Comparison of ENCODE assay signal across 8 cellular contexts in the genomic region with DNA sequence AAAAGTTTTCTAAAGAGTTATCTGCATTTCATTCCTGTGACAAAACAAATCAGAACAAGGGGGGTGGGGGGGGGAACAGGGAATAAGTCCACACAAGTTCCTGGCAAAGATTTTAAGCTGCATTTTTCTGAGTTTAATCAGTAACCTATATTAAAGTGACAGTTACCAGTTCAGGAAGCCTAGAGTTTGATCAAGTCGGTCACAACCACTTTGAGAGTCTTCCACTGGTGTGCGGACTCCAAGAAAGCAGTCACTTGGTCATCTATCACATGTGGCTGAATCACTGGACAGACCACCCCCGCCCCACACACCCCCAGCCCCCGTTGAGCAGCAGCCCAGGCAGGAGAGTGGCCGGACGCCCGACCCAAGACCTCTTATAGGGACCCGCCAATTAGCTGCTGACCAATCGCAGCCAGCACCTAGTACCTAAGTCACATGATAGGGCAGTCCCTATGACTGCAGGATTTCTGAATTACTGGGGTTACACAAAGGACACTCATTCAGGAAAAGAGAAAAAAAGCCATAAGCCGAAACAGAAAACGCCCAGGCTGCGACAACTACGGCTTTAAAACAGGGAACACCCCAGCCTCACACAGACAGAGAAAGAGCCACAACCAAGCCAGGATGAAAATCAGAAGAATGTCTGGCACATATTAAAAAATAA.
DNase-seq lines count a peak whose midpoint lies in the region; ATAC-seq and TF ChIP-seq lines count a peak whose summit lies in the region.

No MANE protein-coding gene starts in this region.

- no peak overlapping the region for H3K9ac ChIP-seq in mesendoderm (ENCODE audit: low read length)

- no peak overlapping the region for H3K4me2 ChIP-seq in mesendoderm (ENCODE audit: low read length)

- H2BK120ac ChIP-seq in mesendoderm (ENCODE audit: low read depth, low read length) = no peak overlapping the region

- peaks cover 0 to 10% (median 0%) of the 10 kb centered on the region in 3 donors for H3K36me3 Mint-ChIP-seq in CD8-positive, alpha-beta memory T cell
- no peaks in the 10 kb centered on the region for H3K36me3 Mint-ChIP-seq in T-cell

- no peak overlapping the region for H3K18ac ChIP-seq in mesendoderm (ENCODE audit: low read length)

- ATAC-seq in HG03280 (IDR thresholded peaks at IDR 0.05; ENCODE audit: unreplicated experiment) = peak; percentile 72
- ATAC-seq in T-cell (replicated peaks in 1 of 4) = peak; percentile 14 to 38 (median 24)
- ATAC-seq in mucosa of descending colon = peak; percentile 82

- H3K4me1 Mint-ChIP-seq in CD8-positive, alpha-beta memory T cell = peaks cover 36 to 65% (median 64%) of the 10 kb centered on the region in 3 donors
- H3K4me1 Mint-ChIP-seq in T-cell = peaks cover 38 to 63% (median 55%) of the 10 kb centered on the region in 3 donors

- no peak overlapping the region for H3K4ac ChIP-seq in mesendoderm (ENCODE audit: low read depth, low read length)

- POLR2A ChIA-PET in CD8-positive, alpha-beta memory T cell (lab: Charles Lee) = interaction anchor here (0.8 to 3.8 kb wide), 5 partner anchors 12 to 258 kb away, joined by 4 to 20 read pairs (median 11); no protein-coding TSS in a partner anchor
- POLR2A ChIA-PET in T-cell (lab: Charles Lee) = interaction anchor here (0.5 to 1.5 kb wide), 6 partner anchors 10 to 45 kb away, joined by 3 to 9 read pairs (median 5); no protein-coding TSS in a partner anchor

- H3K27me3 ChIP-seq in CD8-positive, alpha-beta memory T cell (ENCODE audit: insufficient read depth, low read length, poor library complexity, severe bottlenecking) = no peaks in the 10 kb centered on the region
- peaks cover 0 to 97% (median 46%) of the 10 kb centered on the region in 45 donors for H3K27me3 ChIP-seq in dorsolateral prefrontal cortex
- H3K27me3 ChIP-seq in thyroid gland = no peaks in the 10 kb centered on the region
- no peaks in the 10 kb centered on the region for H3K27me3 ChIP-seq in mesendoderm (ENCODE audit: insufficient read depth, low read length, poor library complexity)

- H2BK15ac ChIP-seq in mesendoderm (replicated peaks; ENCODE audit: low read depth) = no peak overlapping the region

- peak overlapping the region; percentile 51 to 97 (median 92) for H3K27ac Mint-ChIP-seq in CD8-positive, alpha-beta memory T cell
- peak overlapping the region; percentile 93 to 97 for H3K27ac Mint-ChIP-seq in T-cell

- DNase-seq in CD8-positive, alpha-beta memory T cell = peak in 3 of 5 donors; percentile 4 to 50 (median 31)
- peak; percentile 11 for DNase-seq in GM19240 (ENCODE audit: insufficient read length, low spot score)
- peak in 6 of 34 experiments; percentile 0 to 29 (median 8) for DNase-seq in T-cell
- peak in 5 of 10 donors; percentile 9 to 58 (median 36) for DNase-seq in dorsolateral prefrontal cortex
- peak; percentile 74 to 84 (median 76) for DNase-seq in mucosa of descending colon
- peak; percentile 70 to 73 for DNase-seq in thyroid gland
- DNase-seq in mesendoderm = no peak

- no peak overlapping the region for H3K56ac ChIP-seq in mesendoderm (ENCODE audit: low read length)

- H3K27me3 Mint-ChIP-seq in CD8-positive, alpha-beta memory T cell = peaks cover 0 to 7% of the 10 kb centered on the region in 2 donors
- H3K27me3 Mint-ChIP-seq in T-cell = no peaks in the 10 kb centered on the region

- H3K4me3 Mint-ChIP-seq in CD8-positive, alpha-beta memory T cell = peak overlapping the region; percentile 90 to 94 (median 92)
- H3K4me3 Mint-ChIP-seq in T-cell = peak overlapping the region; percentile 76 to 94 (median 83)

- no peaks in the 10 kb centered on the region for H3K79me1 ChIP-seq in mesendoderm (ENCODE audit: low read length)

- H2BK5ac ChIP-seq in mesendoderm (ENCODE audit: low read length) = no peak overlapping the region

- H3K4me3 ChIP-seq in CD8-positive, alpha-beta memory T cell (ENCODE audit: low read length) = peak overlapping the region; percentile 64
- H3K4me3 ChIP-seq in dorsolateral prefrontal cortex (peak overlapping the region in 54 of 59 donors; percentile 4 to 61 (median 40)), mucosa of descending colon (no peak overlapping the region), thyroid gland (replicated peaks in 1 of 3) (peak overlapping the region; percentile 3 to 46 (median 34)), mesendoderm (ENCODE audit: low read length) (no peak overlapping the region)

- TF ChIP-seq CTCF in dorsolateral prefrontal cortex (IDR thresholded peaks at IDR 0.05 in 54 of 56, conservative IDR thresholded peaks at IDR 0.05 in 2 of 56; ENCODE audit: low read depth in 1 of 56, partially characterized antibody in 56 of 56) (no peak), mucosa of descending colon (IDR thresholded peaks at IDR 0.05) (no peak), thyroid gland (IDR thresholded peaks at IDR 0.05) (no peak)

- CTCF ChIA-PET in CD8-positive, alpha-beta memory T cell (lab: Charles Lee) = interaction anchor here (1.0 to 2.0 kb wide), 5 partner anchors 10 to 31 kb away, joined by 3 to 8 read pairs (median 5); no protein-coding TSS in a partner anchor
- CTCF ChIA-PET in T-cell (lab: Charles Lee) = interaction anchor here (0.6 to 1.6 kb wide), 6 partner anchors 11 to 1956 kb away, joined by 3 to 8 read pairs (median 4); no protein-coding TSS in a partner anchor

- H3K27ac ChIP-seq in CD8-positive, alpha-beta memory T cell (ENCODE audit: low read depth, low read length) = peak overlapping the region; percentile 57
- H3K27ac ChIP-seq in dorsolateral prefrontal cortex (peak overlapping the region in 38 of 59 donors; percentile 3 to 80 (median 41)), thyroid gland (peak overlapping the region; percentile 63 to 69 (median 68)), mesendoderm (ENCODE audit: low read depth, low read length) (no peak overlapping the region)

- no peak overlapping the region for H2AK5ac ChIP-seq in mesendoderm (ENCODE audit: low read length)

- H3K36me3 ChIP-seq in CD8-positive, alpha-beta memory T cell (ENCODE audit: insufficient read depth, low read length) = no peaks in the 10 kb centered on the region
- H3K36me3 ChIP-seq in mucosa of descending colon (ENCODE audit: low read depth) (no peaks in the 10 kb centered on the region), thyroid gland (no peaks in the 10 kb centered on the region), mesendoderm (ENCODE audit: control insufficient read depth, insufficient read depth, low read length) (no peaks in the 10 kb centered on the region)

- peak in 1 of 2 donors; percentile 74 for TF ChIP-seq POLR2A in thyroid gland (IDR thresholded peaks at IDR 0.05)

- H3K9me3 Mint-ChIP-seq in CD8-positive, alpha-beta memory T cell = no peaks in the 10 kb centered on the region
- no peaks in the 10 kb centered on the region for H3K9me3 Mint-ChIP-seq in T-cell

- no peak overlapping the region for H4K8ac ChIP-seq in mesendoderm (ENCODE audit: low read depth, low read length)

- H3K9me3 ChIP-seq in CD8-positive, alpha-beta memory T cell (ENCODE audit: low read length) = no peaks in the 10 kb centered on the region
- H3K9me3 ChIP-seq in mucosa of descending colon (no peaks in the 10 kb centered on the region), thyroid gland (no peaks in the 10 kb centered on the region)

- H4K5ac ChIP-seq in mesendoderm (ENCODE audit: low read length) = no peak overlapping the region

- H3K79me2 ChIP-seq in mesendoderm (ENCODE audit: control insufficient read depth, insufficient read depth, low read length) = peaks cover 22% of the 10 kb centered on the region

- 0 to 14% methylated on average over 7 to 11 of the region's 13 CpGs for WGBS in thyroid gland, 2 donors
- WGBS in mesendoderm (ENCODE audit: extremely low coverage, insufficient coverage, low lambda C conversion rate) = no CpG with 5 or more reads among the region's 13 CpGs

- intact Hi-C loops in dorsolateral prefrontal cortex (cut with DNase I) (no loop called here), mucosa of descending colon (cut with DNase I, micrococcal nuclease) (no loop called here), thyroid gland (cut with DNase I) (no loop called here)

- H3K23ac ChIP-seq in mesendoderm (ENCODE audit: low read length) = no peak overlapping the region

- H3K4me1 ChIP-seq in CD8-positive, alpha-beta memory T cell (ENCODE audit: insufficient read depth, low read length) = peaks cover 26% of the 10 kb centered on the region
- H3K4me1 ChIP-seq in mucosa of descending colon (ENCODE audit: low read depth) (peaks cover 9% of the 10 kb centered on the region), thyroid gland (peaks cover 0 to 4% of the 10 kb centered on the region in 2 donors), mesendoderm (ENCODE audit: control insufficient read depth, low read depth, low read length) (no peaks in the 10 kb centered on the region)

Comparison
In these comparisons a context has a peak if more than half of its experiments do, and no peak if none do; other contexts are left out.
1. H3K4me3 ChIP-seq: peak in CD8-positive, alpha-beta memory T cell (single experiment), dorsolateral prefrontal cortex (54 of 59) and thyroid gland (3 of 3); none in mucosa of descending colon (single experiment) and mesendoderm (single experiment).
2. ATAC-seq: peak in every context shown above with its lines; median percentile 82 in mucosa of descending colon; 72 in HG03280; 24 in T-cell.